1 cellular context compared by ENCODE assay signal in genomic region chr19:48568345-48568886, GRCh38.
TF ChIP-seq lines count a peak whose summit lies in the region.

No MANE protein-coding gene starts in this region.

TF ChIP-seq in A549, 52 proteins besides CTCF, POLR2A, EP300 and RAD21 (continued from another document):
- TF ChIP-seq GATA3 (IDR thresholded peaks at IDR 0.05; ENCODE audit: borderline replicate concordance) (peak; percentile 80), FOXS1 (CRISPR knock-in tag; IDR thresholded peaks at IDR 0.05) (no peak), RFX5 (IDR thresholded peaks at IDR 0.05) (peak; percentile 55), ATOH8 (CRISPR knock-in tag; IDR thresholded peaks at IDR 0.05; ENCODE audit: low read depth) (no peak), CEBPB (IDR thresholded peaks at IDR 0.05) (peak in 1 of 2 experiments; percentile 40; a peak in 1 of 4 replicates), ZNF302 (CRISPR knock-in tag; IDR thresholded peaks at IDR 0.05) (no peak), JUNB (IDR thresholded peaks at IDR 0.05) (peak; percentile 81), BCL3 (IDR thresholded peaks at IDR 0.05) (peak; percentile 85; the same call in 2 of the 3 replicates), MAX (IDR thresholded peaks at IDR 0.05) (peak; percentile 80), HMGXB4 (CRISPR knock-in tag; IDR thresholded peaks at IDR 0.05; ENCODE audit: borderline replicate concordance) (no peak), NR3C1 (IDR thresholded peaks at IDR 0.05) (no peak), EHMT2 (IDR thresholded peaks at IDR 0.05; ENCODE audit: low read depth) (no peak), HEYL (CRISPR knock-in tag; IDR thresholded peaks at IDR 0.05) (no peak), KDM5A (IDR thresholded peaks at IDR 0.05) (no peak), NFE2L2 (conservative IDR thresholded peaks at IDR 0.05; ENCODE audit: low read length) (0 out of 2 replicates have a peak, but pooled peaks have one; percentile 6), TFCP2L1 (CRISPR knock-in tag; IDR thresholded peaks at IDR 0.05) (no peak), ELK1 (IDR thresholded peaks at IDR 0.05; ENCODE audit: low read depth, low read length) (no peak), HOXB13 (CRISPR knock-in tag; IDR thresholded peaks at IDR 0.05; ENCODE audit: low read depth) (no peak), MYC (IDR thresholded peaks at IDR 0.05; ENCODE audit: borderline replicate concordance, low read length) (no peak), SMC3 (IDR thresholded peaks at IDR 0.05) (peak; percentile 48; the same call in 2 of the 3 replicates), JUN (IDR thresholded peaks at IDR 0.05) (peak; percentile 83 to 93), HDAC2 (IDR thresholded peaks at IDR 0.05) (no peak), TP53 (CRISPR knock-in tag; IDR thresholded peaks at IDR 0.05) (0 out of 2 replicates have a peak, but pooled peaks have one; percentile 64), FOSL2 (IDR thresholded peaks at IDR 0.05) (peak; percentile 88), FOSL2 (CRISPR knock-in tag; IDR thresholded peaks at IDR 0.05) (peak; percentile 100)
